In the genomic region with DNA sequence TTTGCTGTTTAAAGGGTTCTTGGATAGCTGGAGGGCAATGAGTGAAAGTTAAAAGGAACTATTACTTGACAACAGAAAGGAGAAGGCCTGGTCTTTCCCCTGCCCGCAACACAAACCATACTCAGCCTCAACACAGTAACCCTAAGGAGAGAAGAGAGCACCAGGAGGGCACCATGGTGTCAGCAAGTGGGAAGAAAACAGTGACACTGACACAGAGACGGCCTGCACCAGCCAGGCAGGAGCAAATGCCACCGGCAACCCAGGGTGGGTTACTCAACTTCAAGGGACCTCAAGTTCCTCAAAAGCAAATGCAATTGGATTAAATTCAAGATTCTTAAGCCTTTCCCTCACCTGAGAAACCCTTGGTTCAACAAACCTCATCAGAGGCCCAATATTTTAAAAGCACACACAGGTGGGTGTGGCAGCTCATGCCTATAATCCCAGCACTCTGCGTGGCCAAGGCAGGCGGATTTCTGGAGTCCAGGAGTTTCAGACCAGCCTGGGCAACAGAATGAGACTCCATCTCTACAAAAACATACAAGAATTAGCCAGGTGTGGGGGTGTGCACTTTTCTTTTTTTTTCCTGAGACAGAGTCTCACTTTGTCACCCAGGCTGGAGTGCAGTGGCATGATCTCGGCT, we compare ENCODE assay signal across 23 cellular contexts. TPM values are rescaled to one million over a fixed set of nuclear protein-coding genes. Genes with fewer than 3 reads are reported as not detected.
DNase-seq lines count a peak whose midpoint lies in the region; ATAC-seq and TF ChIP-seq lines count a peak whose summit lies in the region.
"Had no signal": no experiment of that assay in that cellular context is flagged by ENCODE, and none has a peak within 500 bp of the region (broad histone marks: within the 10 kb centered on the region; RNA-seq: fewer than 3 reads in every experiment).

No MANE protein-coding gene starts in this region.

- intact Hi-C loops in left colon (cut with DNase I, micrococcal nuclease) (no loop called here), thyroid gland (cut with DNase I) (loop anchor here (10.0 kb wide), 1 partner anchor 52 kb away; a partner anchor contains a TSS)

- no peaks in the 10 kb centered on the region for H3K9me3 ChIP-seq in thyroid gland

- DNase-seq in NB4 (ENCODE audit: low read depth), result peak; percentile 51
- peak; percentile 55 for DNase-seq in NOMO-1 treated with DMSO at 0.1 percent for 48 hours (lab: John Stamatoyannopoulos, UW; ENCODE audit: unreplicated experiment)
- no peak for DNase-seq in left colon
- DNase-seq in thyroid gland, result peak; percentile 25 to 50
- no peak for DNase-seq in coronary artery (ENCODE audit: low spot score)
- DNase-seq in stimulated activated CD4-positive, alpha-beta T cell treated with anti-CD3 and anti-CD28 coated beads, Interleukin-12 subunit alpha, Interleukin-12 subunit beta, amount 100 ng/mL, for 4 hours, result no peak
- DNase-seq in AG08396 (ENCODE audit: low spot score), result no peak
- DNase-seq: CD8-positive, alpha-beta T cell; DMS79 treated with DMSO at 0.1 percent for 48 hours; NCI-H1694; NCI-H2029 treated with DMSO at 0.1 percent for 48 hours; NCI-H446 treated with DMSO at 0.1 percent for 48 hours; NCI-H526; NCI-H82; NK-92 treated with Interleukin-12 subunit alpha and Interleukin-12 subunit beta, amount 100 ng/mL, for 24 hours; SIG-M5 had no signal

- no peaks in the 10 kb centered on the region for H3K27me3 ChIP-seq in thyroid gland

- ATAC-seq in left colon, result peak; percentile 25
- ATAC-seq: CD8-positive, alpha-beta T cell; Panc1 had no signal

- H3K4me3 ChIP-seq in NB4 (ENCODE audit: low read depth, low read length), result no peak overlapping the region
- H3K4me3 ChIP-seq in thyroid gland (replicated peaks in 1 of 3), result no peak overlapping the region
- H3K4me3 ChIP-seq in coronary artery, result no peak overlapping the region
- H3K4me3 ChIP-seq: SK-N-MC had no signal

- H3K4me1 ChIP-seq in thyroid gland, result peaks cover 39 to 41% of the 10 kb centered on the region in 2 donors

- peaks cover 51 to 66% of the 10 kb centered on the region in 2 donors for H3K36me3 ChIP-seq in thyroid gland

- peak overlapping the region; percentile 24 to 81 (median 72) for H3K27ac ChIP-seq in thyroid gland
- H3K27ac ChIP-seq in coronary artery, result no peak overlapping the region
- H3K27ac ChIP-seq: C4-2B, HL-60, KMS-11, SK-N-MC had no signal

- no peak for TF ChIP-seq POLR2A in NB4 (IDR thresholded peaks at IDR 0.05; ENCODE audit: extremely low read depth, insufficient read length)
- no peak for TF ChIP-seq POLR2A in thyroid gland (IDR thresholded peaks at IDR 0.05)

- 67 to 68% methylated on average over 6 of the region's 6 CpGs for WGBS in thyroid gland, 2 donors

- TF ChIP-seq CTCF in NB4 (IDR thresholded peaks at IDR 0.05; ENCODE audit: low read depth, low read length), result no peak
- no peak for TF ChIP-seq CTCF in thyroid gland (IDR thresholded peaks at IDR 0.05)
- no peak for TF ChIP-seq CTCF in coronary artery (IDR thresholded peaks at IDR 0.05)

RNA-seq across cellular contexts. Expression of a gene that starts 52.3 kb away (rescaled TPM):
- total RNA-seq in left colon (100 to 1,000 TPM; 106 to 149 TPM), thyroid gland (100 to 1,000 TPM in 3 of 4 donors, 10 to 100 TPM in 1; 97.4 to 188 (median 146) TPM)
- total RNA-seq: A673, B cell had no signal

Comparison
In these comparisons a context has a peak if more than half of its experiments do, and no peak if none do; other contexts are left out.
1. DNase-seq: peak in NB4 (single experiment), NOMO-1 treated with DMSO at 0.1 percent for 48 hours (single experiment) and thyroid gland (2 of 2); none in left colon (0 of 2), coronary artery (single experiment), stimulated activated CD4-positive, alpha-beta T cell treated with anti-CD3 and anti-CD28 coated beads, Interleukin-12 subunit alpha, Interleukin-12 subunit beta, amount 100 ng/mL, for 4 hours (single experiment) and AG08396 (single experiment).
2. H3K27ac ChIP-seq: peak in thyroid gland (3 of 3); none in coronary artery (0 of 2).